1 cellular context compared by ENCODE assay signal in the genomic region with DNA sequence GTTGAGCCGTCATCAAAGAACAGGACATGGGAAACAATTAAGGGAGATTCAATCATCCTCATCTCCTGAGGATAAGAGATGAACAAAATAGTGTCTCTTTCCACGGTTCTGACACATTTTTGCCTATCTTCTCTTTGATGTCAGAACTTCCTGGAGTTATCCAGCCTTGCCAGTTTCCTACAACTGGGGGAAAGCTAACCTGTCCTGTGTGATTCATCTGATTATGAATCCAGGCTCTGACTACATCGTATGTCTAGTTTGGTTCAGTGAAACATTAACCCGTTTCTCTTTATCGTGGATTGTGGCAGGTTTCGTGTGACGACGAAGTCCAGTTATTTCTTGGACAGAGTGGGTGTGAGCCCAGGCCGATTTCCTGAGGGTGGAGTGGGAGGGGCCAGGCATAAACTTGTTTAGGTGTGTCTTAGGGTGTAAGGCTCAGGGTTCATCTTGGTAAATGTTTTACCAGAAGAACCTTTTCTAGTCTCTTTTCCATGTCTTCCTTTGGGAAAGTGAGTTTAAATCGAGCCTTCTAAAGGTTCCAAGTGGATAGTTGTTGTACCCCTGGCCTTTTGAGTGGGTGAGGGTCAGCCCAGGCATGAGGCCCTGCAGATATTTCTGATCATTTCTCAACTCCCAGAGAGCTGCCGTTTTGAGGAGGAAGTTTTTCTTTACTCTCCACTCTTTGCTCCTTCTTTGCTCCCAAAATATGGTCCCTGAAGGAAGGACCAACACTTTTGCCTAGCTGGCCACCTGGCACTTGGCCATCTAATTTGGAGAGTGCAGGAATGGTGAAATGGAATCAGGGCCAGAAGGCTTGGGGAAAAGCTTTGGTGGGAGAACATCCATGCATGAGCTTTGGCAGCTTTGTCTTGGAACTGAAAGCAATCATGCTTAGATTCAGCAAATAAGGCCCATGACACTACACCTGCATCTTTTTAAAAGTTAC.
A peak's percentile ranks its signal among the peaks of the same experiment; 100 is the strongest.
TF ChIP-seq lines count a peak whose summit lies in the region.

No MANE protein-coding gene starts in this region.

TF ChIP-seq in HepG2, 621 proteins besides CTCF, POLR2A, EP300 and RAD21 (continued from another document and continues in another):
- TF ChIP-seq, protein P1, sequence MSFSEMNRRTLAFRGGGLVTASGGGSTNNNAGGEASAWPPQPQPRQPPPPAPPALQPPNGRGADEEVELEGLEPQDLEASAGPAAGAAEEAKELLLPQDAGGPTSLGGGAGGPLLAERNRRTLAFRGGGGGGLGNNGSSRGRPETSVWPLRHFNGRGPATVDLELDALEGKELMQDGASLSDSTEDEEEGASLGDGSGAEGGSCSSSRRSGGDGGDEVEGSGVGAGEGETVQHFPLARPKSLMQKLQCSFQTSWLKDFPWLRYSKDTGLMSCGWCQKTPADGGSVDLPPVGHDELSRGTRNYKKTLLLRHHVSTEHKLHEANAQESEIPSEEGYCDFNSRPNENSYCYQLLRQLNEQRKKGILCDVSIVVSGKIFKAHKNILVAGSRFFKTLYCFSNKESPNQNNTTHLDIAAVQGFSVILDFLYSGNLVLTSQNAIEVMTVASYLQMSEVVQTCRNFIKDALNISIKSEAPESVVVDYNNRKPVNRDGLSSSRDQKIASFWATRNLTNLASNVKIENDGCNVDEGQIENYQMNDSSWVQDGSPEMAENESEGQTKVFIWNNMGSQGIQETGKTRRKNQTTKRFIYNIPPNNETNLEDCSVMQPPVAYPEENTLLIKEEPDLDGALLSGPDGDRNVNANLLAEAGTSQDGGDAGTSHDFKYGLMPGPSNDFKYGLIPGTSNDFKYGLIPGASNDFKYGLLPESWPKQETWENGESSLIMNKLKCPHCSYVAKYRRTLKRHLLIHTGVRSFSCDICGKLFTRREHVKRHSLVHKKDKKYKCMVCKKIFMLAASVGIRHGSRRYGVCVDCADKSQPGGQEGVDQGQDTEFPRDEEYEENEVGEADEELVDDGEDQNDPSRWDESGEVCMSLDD (CRISPR knock-in tag; IDR thresholded peaks at IDR 0.05; ENCODE audit: borderline replicate concordance): no peak; the same call in 1 of the 2 replicates
- TF ChIP-seq, protein P2, sequence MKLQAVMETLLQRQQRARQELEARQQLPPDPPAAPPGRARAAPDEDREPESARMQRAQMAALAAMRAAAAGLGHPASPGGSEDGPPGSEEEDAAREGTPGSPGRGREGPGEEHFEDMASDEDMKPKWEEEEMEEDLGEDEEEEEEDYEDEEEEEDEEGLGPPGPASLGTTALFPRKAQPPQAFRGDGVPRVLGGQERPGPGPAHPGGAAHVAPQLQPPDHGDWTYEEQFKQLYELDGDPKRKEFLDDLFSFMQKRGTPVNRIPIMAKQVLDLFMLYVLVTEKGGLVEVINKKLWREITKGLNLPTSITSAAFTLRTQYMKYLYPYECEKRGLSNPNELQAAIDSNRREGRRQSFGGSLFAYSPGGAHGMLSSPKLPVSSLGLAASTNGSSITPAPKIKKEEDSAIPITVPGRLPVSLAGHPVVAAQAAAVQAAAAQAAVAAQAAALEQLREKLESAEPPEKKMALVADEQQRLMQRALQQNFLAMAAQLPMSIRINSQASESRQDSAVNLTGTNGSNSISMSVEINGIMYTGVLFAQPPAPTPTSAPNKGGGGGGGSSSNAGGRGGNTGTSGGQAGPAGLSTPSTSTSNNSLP (IDR thresholded peaks at IDR 0.05; ENCODE audit: low read depth, low read length): peak; percentile 92
- no peak for TF ChIP-seq ZNF383 (CRISPR knock-in tag; IDR thresholded peaks at IDR 0.05; ENCODE audit: borderline replicate concordance)
- peak; percentile 98 for TF ChIP-seq BCL6 (CRISPR knock-in tag; IDR thresholded peaks at IDR 0.05)
- TF ChIP-seq HMG20A (CRISPR knock-in tag; IDR thresholded peaks at IDR 0.05; ENCODE audit: borderline replicate concordance): peak; percentile 88
- TF ChIP-seq, protein P3, sequence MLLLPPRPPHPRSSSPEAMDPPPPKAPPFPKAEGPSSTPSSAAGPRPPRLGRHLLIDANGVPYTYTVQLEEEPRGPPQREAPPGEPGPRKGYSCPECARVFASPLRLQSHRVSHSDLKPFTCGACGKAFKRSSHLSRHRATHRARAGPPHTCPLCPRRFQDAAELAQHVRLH (CRISPR knock-in tag; IDR thresholded peaks at IDR 0.05; ENCODE audit: borderline replicate concordance, low read depth): peak; percentile 46; the same call in 1 of the 2 replicates
- TF ChIP-seq, protein P4, sequence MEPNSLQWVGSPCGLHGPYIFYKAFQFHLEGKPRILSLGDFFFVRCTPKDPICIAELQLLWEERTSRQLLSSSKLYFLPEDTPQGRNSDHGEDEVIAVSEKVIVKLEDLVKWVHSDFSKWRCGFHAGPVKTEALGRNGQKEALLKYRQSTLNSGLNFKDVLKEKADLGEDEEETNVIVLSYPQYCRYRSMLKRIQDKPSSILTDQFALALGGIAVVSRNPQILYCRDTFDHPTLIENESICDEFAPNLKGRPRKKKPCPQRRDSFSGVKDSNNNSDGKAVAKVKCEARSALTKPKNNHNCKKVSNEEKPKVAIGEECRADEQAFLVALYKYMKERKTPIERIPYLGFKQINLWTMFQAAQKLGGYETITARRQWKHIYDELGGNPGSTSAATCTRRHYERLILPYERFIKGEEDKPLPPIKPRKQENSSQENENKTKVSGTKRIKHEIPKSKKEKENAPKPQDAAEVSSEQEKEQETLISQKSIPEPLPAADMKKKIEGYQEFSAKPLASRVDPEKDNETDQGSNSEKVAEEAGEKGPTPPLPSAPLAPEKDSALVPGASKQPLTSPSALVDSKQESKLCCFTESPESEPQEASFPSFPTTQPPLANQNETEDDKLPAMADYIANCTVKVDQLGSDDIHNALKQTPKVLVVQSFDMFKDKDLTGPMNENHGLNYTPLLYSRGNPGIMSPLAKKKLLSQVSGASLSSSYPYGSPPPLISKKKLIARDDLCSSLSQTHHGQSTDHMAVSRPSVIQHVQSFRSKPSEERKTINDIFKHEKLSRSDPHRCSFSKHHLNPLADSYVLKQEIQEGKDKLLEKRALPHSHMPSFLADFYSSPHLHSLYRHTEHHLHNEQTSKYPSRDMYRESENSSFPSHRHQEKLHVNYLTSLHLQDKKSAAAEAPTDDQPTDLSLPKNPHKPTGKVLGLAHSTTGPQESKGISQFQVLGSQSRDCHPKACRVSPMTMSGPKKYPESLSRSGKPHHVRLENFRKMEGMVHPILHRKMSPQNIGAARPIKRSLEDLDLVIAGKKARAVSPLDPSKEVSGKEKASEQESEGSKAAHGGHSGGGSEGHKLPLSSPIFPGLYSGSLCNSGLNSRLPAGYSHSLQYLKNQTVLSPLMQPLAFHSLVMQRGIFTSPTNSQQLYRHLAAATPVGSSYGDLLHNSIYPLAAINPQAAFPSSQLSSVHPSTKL (CRISPR knock-in tag; IDR thresholded peaks at IDR 0.05): peak; percentile 97
- TF ChIP-seq IKZF4 (CRISPR knock-in tag; IDR thresholded peaks at IDR 0.05; ENCODE audit: borderline replicate concordance, low read depth, not compliant biosample characterization): no peak
- peak; percentile 34; the same call in 1 of the 2 replicates for TF ChIP-seq NFYB (CRISPR knock-in tag; IDR thresholded peaks at IDR 0.05)
- no peak; the same call in 1 of the 2 replicates for TF ChIP-seq NCOR1 (IDR thresholded peaks at IDR 0.05; ENCODE audit: borderline replicate concordance, low read length)
- TF ChIP-seq MED8 (CRISPR knock-in tag; IDR thresholded peaks at IDR 0.05; ENCODE audit: insufficient replicate concordance): peak; percentile 19
- TF ChIP-seq, protein P5, sequence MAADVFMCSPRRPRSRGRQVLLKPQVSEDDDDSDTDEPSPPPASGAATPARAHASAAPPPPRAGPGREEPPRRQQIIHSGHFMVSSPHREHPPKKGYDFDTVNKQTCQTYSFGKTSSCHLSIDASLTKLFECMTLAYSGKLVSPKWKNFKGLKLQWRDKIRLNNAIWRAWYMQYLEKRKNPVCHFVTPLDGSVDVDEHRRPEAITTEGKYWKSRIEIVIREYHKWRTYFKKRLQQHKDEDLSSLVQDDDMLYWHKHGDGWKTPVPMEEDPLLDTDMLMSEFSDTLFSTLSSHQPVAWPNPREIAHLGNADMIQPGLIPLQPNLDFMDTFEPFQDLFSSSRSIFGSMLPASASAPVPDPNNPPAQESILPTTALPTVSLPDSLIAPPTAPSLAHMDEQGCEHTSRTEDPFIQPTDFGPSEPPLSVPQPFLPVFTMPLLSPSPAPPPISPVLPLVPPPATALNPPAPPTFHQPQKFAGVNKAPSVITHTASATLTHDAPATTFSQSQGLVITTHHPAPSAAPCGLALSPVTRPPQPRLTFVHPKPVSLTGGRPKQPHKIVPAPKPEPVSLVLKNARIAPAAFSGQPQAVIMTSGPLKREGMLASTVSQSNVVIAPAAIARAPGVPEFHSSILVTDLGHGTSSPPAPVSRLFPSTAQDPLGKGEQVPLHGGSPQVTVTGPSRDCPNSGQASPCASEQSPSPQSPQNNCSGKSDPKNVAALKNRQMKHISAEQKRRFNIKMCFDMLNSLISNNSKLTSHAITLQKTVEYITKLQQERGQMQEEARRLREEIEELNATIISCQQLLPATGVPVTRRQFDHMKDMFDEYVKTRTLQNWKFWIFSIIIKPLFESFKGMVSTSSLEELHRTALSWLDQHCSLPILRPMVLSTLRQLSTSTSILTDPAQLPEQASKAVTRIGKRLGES (CRISPR knock-in tag; IDR thresholded peaks at IDR 0.05; ENCODE audit: borderline replicate concordance): no peak; the same call in 1 of the 2 replicates
- peak; percentile 94 for TF ChIP-seq SAP130 (CRISPR knock-in tag; IDR thresholded peaks at IDR 0.05; ENCODE audit: low read depth)
- no peak for TF ChIP-seq EEA1 (CRISPR knock-in tag; IDR thresholded peaks at IDR 0.05; ENCODE audit: borderline replicate concordance)
- no peak for TF ChIP-seq HOXA9 (CRISPR knock-in tag; IDR thresholded peaks at IDR 0.05; ENCODE audit: borderline replicate concordance)
- no peak; the same call in 1 of the 2 replicates for TF ChIP-seq CCDC6 (CRISPR knock-in tag; IDR thresholded peaks at IDR 0.05)
- peak; percentile 93 for TF ChIP-seq ZNF792 (CRISPR knock-in tag; IDR thresholded peaks at IDR 0.05)
- TF ChIP-seq SOX13 (IDR thresholded peaks at IDR 0.05): peak; percentile 53
- TF ChIP-seq SOX13 (CRISPR knock-in tag; conservative IDR thresholded peaks at IDR 0.05 in 1 of 2, IDR thresholded peaks at IDR 0.05 in 1 of 2): peak; percentile 16 to 90; a peak in 2 of 4 replicates
- peak; percentile 72; the same call in 1 of the 2 replicates for TF ChIP-seq ZNF256 (CRISPR knock-in tag; conservative IDR thresholded peaks at IDR 0.05)
- peak; percentile 99 for TF ChIP-seq ZNF772 (CRISPR knock-in tag; IDR thresholded peaks at IDR 0.05)
- TF ChIP-seq, protein P6, sequence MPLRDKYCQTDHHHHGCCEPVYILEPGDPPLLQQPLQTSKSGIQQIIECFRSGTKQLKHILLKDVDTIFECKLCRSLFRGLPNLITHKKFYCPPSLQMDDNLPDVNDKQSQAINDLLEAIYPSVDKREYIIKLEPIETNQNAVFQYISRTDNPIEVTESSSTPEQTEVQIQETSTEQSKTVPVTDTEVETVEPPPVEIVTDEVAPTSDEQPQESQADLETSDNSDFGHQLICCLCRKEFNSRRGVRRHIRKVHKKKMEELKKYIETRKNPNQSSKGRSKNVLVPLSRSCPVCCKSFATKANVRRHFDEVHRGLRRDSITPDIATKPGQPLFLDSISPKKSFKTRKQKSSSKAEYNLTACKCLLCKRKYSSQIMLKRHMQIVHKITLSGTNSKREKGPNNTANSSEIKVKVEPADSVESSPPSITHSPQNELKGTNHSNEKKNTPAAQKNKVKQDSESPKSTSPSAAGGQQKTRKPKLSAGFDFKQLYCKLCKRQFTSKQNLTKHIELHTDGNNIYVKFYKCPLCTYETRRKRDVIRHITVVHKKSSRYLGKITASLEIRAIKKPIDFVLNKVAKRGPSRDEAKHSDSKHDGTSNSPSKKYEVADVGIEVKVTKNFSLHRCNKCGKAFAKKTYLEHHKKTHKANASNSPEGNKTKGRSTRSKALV (CRISPR knock-in tag; IDR thresholded peaks at IDR 0.05): peak; percentile 87; the same call in 1 of the 2 replicates
- TF ChIP-seq, protein P7, sequence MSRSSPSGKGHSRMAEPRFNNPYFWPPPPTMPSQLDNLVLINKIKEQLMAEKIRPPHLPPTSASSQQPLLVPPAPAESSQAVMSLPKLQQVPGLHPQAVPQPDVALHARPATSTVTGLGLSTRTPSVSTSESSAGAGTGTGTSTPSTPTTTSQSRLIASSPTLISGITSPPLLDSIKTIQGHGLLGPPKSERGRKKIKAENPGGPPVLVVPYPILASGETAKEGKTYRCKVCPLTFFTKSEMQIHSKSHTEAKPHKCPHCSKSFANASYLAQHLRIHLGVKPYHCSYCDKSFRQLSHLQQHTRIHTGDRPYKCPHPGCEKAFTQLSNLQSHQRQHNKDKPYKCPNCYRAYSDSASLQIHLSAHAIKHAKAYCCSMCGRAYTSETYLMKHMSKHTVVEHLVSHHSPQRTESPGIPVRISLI (CRISPR knock-in tag; IDR thresholded peaks at IDR 0.05; ENCODE audit: borderline replicate concordance): peak; percentile 56; the same call in 1 of the 2 replicates
- peak; percentile 95 for TF ChIP-seq MEF2D (CRISPR knock-in tag; IDR thresholded peaks at IDR 0.05)
- no peak for TF ChIP-seq ZNF354B (CRISPR knock-in tag; IDR thresholded peaks at IDR 0.05)
- TF ChIP-seq ZSCAN25 (CRISPR knock-in tag; IDR thresholded peaks at IDR 0.05): no peak
- TF ChIP-seq JARID2 (CRISPR knock-in tag; IDR thresholded peaks at IDR 0.05; ENCODE audit: insufficient replicate concordance): peak; percentile 37
- TF ChIP-seq PHF20 (CRISPR knock-in tag; IDR thresholded peaks at IDR 0.05): 0 out of 2 replicates have a peak, but pooled peaks have one; percentile 40
- TF ChIP-seq ZNF549 (CRISPR knock-in tag; IDR thresholded peaks at IDR 0.05): no peak
- TF ChIP-seq STAG1 (CRISPR knock-in tag; IDR thresholded peaks at IDR 0.05): peak; percentile 48
- peak; percentile 34; the same call in 1 of the 2 replicates for TF ChIP-seq ZNF143 (CRISPR knock-in tag; IDR thresholded peaks at IDR 0.05)
- peak; percentile 83; the same call in 1 of the 2 replicates for TF ChIP-seq TARDBP (CRISPR knock-in tag; IDR thresholded peaks at IDR 0.05)
- peak; percentile 92 for TF ChIP-seq SIX4 (CRISPR knock-in tag; IDR thresholded peaks at IDR 0.05)
- TF ChIP-seq NPAS2 (CRISPR knock-in tag; IDR thresholded peaks at IDR 0.05; ENCODE audit: borderline replicate concordance): no peak
- TF ChIP-seq ZNF557 (CRISPR knock-in tag; IDR thresholded peaks at IDR 0.05): 0 out of 2 replicates have a peak, but pooled peaks have one; percentile 52
- TF ChIP-seq SPEN (CRISPR knock-in tag; IDR thresholded peaks at IDR 0.05; ENCODE audit: low read depth): peak; percentile 86; the same call in 1 of the 2 replicates
- peak; percentile 64 for TF ChIP-seq ZNF331 (CRISPR knock-in tag; IDR thresholded peaks at IDR 0.05)
- no peak for TF ChIP-seq ZNF329 (CRISPR knock-in tag; IDR thresholded peaks at IDR 0.05; ENCODE audit: low read depth)
- peak; percentile 91 for TF ChIP-seq HOXA5 (CRISPR knock-in tag; IDR thresholded peaks at IDR 0.05)
- TF ChIP-seq, protein P8, sequence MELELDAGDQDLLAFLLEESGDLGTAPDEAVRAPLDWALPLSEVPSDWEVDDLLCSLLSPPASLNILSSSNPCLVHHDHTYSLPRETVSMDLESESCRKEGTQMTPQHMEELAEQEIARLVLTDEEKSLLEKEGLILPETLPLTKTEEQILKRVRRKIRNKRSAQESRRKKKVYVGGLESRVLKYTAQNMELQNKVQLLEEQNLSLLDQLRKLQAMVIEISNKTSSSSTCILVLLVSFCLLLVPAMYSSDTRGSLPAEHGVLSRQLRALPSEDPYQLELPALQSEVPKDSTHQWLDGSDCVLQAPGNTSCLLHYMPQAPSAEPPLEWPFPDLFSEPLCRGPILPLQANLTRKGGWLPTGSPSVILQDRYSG (CRISPR knock-in tag; IDR thresholded peaks at IDR 0.05): 0 out of 2 replicates have a peak, but pooled peaks have one; percentile 53
